ENCODE assay signal across 9 cellular contexts in genomic region chr19:29836409-29836825, GRCh38. TPM values are rescaled to one million over a fixed set of nuclear protein-coding genes. Genes with fewer than 3 reads are reported as not detected.
DNase-seq lines count a peak whose midpoint lies in the region; ATAC-seq and TF ChIP-seq lines count a peak whose summit lies in the region.
"Had no signal": no experiment of that assay in that cellular context is flagged by ENCODE, and none has a peak within 500 bp of the region (broad histone marks: within the 10 kb centered on the region; RNA-seq: fewer than 3 reads in every experiment).

No MANE protein-coding gene starts in this region.

- DNase-seq in effector CD8-positive, alpha-beta T cell (lab: John Stamatoyannopoulos, UW), result no peak
- no peak for DNase-seq in Calu3
- DNase-seq in H4 (ENCODE audit: low spot score), result no peak
- DNase-seq in NCI-H146 (lab: John Stamatoyannopoulos, UW), result no peak
- DNase-seq: trophoblast cell had no signal

- ATAC-seq in GM18858 (IDR thresholded peaks at IDR 0.05; ENCODE audit: unreplicated experiment) (peak; percentile 54), GM21447 (IDR thresholded peaks at IDR 0.05; ENCODE audit: unreplicated experiment) (peak; percentile 58), HG03432 (IDR thresholded peaks at IDR 0.05; ENCODE audit: unreplicated experiment) (peak; percentile 65), esophagus mucosa (peak; percentile 6)

- H3K27me3 Mint-ChIP-seq in Calu3 (ENCODE audit: unreplicated experiment), result peaks cover 32% of the 10 kb centered on the region

- intact Hi-C loops in Calu3 (cut with micrococcal nuclease; ENCODE audit: unreplicated experiment), result no loop called here

- TF ChIP-seq CTCF in Calu3 (IDR thresholded peaks at IDR 0.05; ENCODE audit: unreplicated experiment), result no peak

- CTCF ChIA-PET in Calu3 (lab: Charles Lee), result no interaction called here

- no peak overlapping the region for H3K27ac Mint-ChIP-seq in Calu3 (ENCODE audit: unreplicated experiment)

- no peaks in the 10 kb centered on the region for H3K36me3 Mint-ChIP-seq in Calu3 (ENCODE audit: insufficient read depth, unreplicated experiment)

- no TSS peak for BruUV-seq in Calu3 (replicated peaks; lab: Mats Ljungman, UMichigan)

- peaks cover 18% of the 10 kb centered on the region for H3K4me1 Mint-ChIP-seq in Calu3 (ENCODE audit: low read depth, unreplicated experiment)

- no peak overlapping the region for H3K4me3 Mint-ChIP-seq in Calu3 (ENCODE audit: low read depth, unreplicated experiment)

- no peaks in the 10 kb centered on the region for H3K9me3 Mint-ChIP-seq in Calu3 (ENCODE audit: low read depth, unreplicated experiment)

RNA-seq across cellular contexts. Expression of gene CCNE1, which starts 24.6 kb away (rescaled TPM):
- total RNA-seq in esophagus mucosa (3.7 TPM), Calu3 (2022) (11.0 and 15.9 TPM in 2 replicates)
- total RNA-seq in H4 (2014; rRNA removed; shearing (Covaris generic)), result 40.1 and 50.1 TPM in 2 replicates

Comparison
In these comparisons a context has a peak if more than half of its experiments do, and no peak if none do; other contexts are left out.
1. ATAC-seq: peak in every context shown above with its lines; median percentile 65 in HG03432; 58 in GM21447; 54 in GM18858; 6 in esophagus mucosa.